In the genomic region with DNA sequence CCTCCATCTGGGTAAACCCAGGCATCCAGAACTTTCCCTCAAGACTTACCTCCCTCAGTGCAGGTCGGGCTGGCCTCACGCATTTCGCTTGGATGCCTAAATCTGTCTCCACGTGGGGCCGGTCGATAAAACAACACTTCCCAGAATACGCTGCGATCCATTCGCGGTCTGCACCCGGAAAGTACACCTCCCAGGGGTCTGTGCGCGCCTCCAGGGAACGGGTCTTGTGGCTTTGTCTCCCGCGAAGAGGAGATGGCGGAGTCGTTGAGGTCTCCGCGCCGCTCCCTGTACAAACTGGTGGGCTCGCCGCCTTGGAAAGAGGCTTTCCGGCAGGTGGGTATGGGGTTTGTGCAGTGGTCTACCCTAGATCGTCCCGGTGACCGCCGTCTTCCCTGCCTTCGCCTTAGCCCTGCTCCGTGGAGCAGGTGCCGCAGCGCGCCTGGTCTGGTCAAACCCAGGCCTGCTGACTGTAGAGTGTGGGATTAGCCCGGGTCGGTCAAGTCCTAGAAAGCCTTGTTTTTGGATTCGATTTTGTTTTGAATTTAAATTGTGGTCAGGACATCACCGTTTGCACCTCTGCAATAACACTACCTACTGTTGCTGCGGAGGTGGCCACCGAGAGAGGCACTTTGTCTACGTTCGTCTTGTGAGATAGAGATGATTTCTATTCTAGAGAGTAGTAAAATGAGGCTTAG, we compare ENCODE assay signal across 8 cellular contexts. TPM values are rescaled to one million over a fixed set of nuclear protein-coding genes. Genes with fewer than 3 reads are reported as not detected.
DNase-seq lines count a peak whose midpoint lies in the region; ATAC-seq and TF ChIP-seq lines count a peak whose summit lies in the region.

A gene with protein sequence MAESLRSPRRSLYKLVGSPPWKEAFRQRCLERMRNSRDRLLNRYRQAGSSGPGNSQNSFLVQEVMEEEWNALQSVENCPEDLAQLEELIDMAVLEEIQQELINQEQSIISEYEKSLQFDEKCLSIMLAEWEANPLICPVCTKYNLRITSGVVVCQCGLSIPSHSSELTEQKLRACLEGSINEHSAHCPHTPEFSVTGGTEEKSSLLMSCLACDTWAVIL (plus strand): TSS at position 224 of the 695 bp plus-strand sequence. CDS start 29 bp downstream, at position 253.

- no peaks in the 10 kb centered on the region for H3K4me1 ChIP-seq in HUES6 (ENCODE audit: control insufficient read depth, insufficient read depth, low read length)
- peaks cover 23 to 52% (median 40%) of the 10 kb centered on the region in 4 donors for H3K4me1 ChIP-seq in esophagus muscularis mucosa

- peak; percentile 81 for DNase-seq in Calu3
- DNase-seq in OCI-M1 (lab: John Stamatoyannopoulos, UW) = peak; percentile 98
- DNase-seq in activated T-cell treated with anti-CD3 and anti-CD28 coated beads, Interleukin-2, amount 50 U/mL, for 24 hours = peak; percentile 95
- DNase-seq in esophagus muscularis mucosa (ENCODE audit: extremely low spot score) = peak; percentile 97
- no peak for DNase-seq in naive B cell
- DNase-seq in stimulated activated naive B cell treated with anti-CD40 and anti-IgM and Interleukin-4, amounts not matched to agents 10 μg/mL and 1 μg/mL and 100 μg/mL, for 72 hours = peak; percentile 83

- TF ChIP-seq CTCF in Calu3 (IDR thresholded peaks at IDR 0.05; ENCODE audit: unreplicated experiment) = no peak
- peak in 1 of 3 experiments; percentile 7 for TF ChIP-seq CTCF in esophagus muscularis mucosa (IDR thresholded peaks at IDR 0.05)

- intact Hi-C loops in Calu3 (cut with micrococcal nuclease; ENCODE audit: unreplicated experiment) = no loop called here
- intact Hi-C loops in esophagus muscularis mucosa (cut with DNase I) = no loop called here

- H3K27ac ChIP-seq in HUES6 (ENCODE audit: low read depth, low read length) (peak within 1 kb of the TSS; percentile 77), esophagus muscularis mucosa (replicated peaks in 1 of 4) (peak within 1 kb of the TSS; percentile 81 to 91 (median 86))

- H3K36me3 Mint-ChIP-seq in Calu3 (ENCODE audit: insufficient read depth, unreplicated experiment) = peaks cover 62% of the 10 kb centered on the region
- H3K36me3 Mint-ChIP-seq in activated T-cell treated with anti-CD3 and anti-CD28 coated beads, Interleukin-2, amount 50 U/mL, for 24 hours (ENCODE audit: low read depth) = peaks cover 95% of the 10 kb centered on the region
- peaks cover 0 to 6% of the 10 kb centered on the region in 2 donors for H3K36me3 Mint-ChIP-seq in naive B cell
- peaks cover 23 to 45% of the 10 kb centered on the region in 2 donors for H3K36me3 Mint-ChIP-seq in stimulated activated naive B cell treated with anti-CD40 and anti-IgM and Interleukin-4, amounts not matched to agents 10 μg/mL and 1 μg/mL and 100 μg/mL, for 72 hours

- WGBS in esophagus muscularis mucosa = 1% methylated on average over 22 of the region's 41 CpGs

- no peaks in the 10 kb centered on the region for H3K27me3 ChIP-seq in HUES6 (ENCODE audit: control insufficient read depth, insufficient read depth, low read length)
- H3K27me3 ChIP-seq in esophagus muscularis mucosa = no peaks in the 10 kb centered on the region

- H3K4me1 Mint-ChIP-seq in Calu3 (ENCODE audit: low read depth, unreplicated experiment) = peaks cover 12% of the 10 kb centered on the region
- H3K4me1 Mint-ChIP-seq in activated T-cell treated with anti-CD3 and anti-CD28 coated beads, Interleukin-2, amount 50 U/mL, for 24 hours (ENCODE audit: low read depth) = peaks cover 49% of the 10 kb centered on the region
- H3K4me1 Mint-ChIP-seq in naive B cell = peaks cover 24 to 56% (median 27%) of the 10 kb centered on the region in 3 donors
- peaks cover 13 to 32% of the 10 kb centered on the region in 2 donors for H3K4me1 Mint-ChIP-seq in stimulated activated naive B cell treated with anti-CD40 and anti-IgM and Interleukin-4, amounts not matched to agents 10 μg/mL and 1 μg/mL and 100 μg/mL, for 72 hours

- H3K9me3 Mint-ChIP-seq in Calu3 (ENCODE audit: low read depth, unreplicated experiment) (no peaks in the 10 kb centered on the region), naive B cell (no peaks in the 10 kb centered on the region)
- no peaks in the 10 kb centered on the region for H3K9me3 Mint-ChIP-seq in activated T-cell treated with anti-CD3 and anti-CD28 coated beads, Interleukin-2, amount 50 U/mL, for 24 hours
- H3K9me3 Mint-ChIP-seq in stimulated activated naive B cell treated with anti-CD40 and anti-IgM and Interleukin-4, amounts not matched to agents 10 μg/mL and 1 μg/mL and 100 μg/mL, for 72 hours = no peaks in the 10 kb centered on the region

- peak within 1 kb of the TSS; percentile 95 for H3K9ac ChIP-seq in HUES6 (ENCODE audit: low read length)

- H3K4me3 Mint-ChIP-seq in Calu3 (ENCODE audit: low read depth, unreplicated experiment) (peak within 1 kb of the TSS; percentile 84), naive B cell (peak within 1 kb of the TSS; percentile 88 to 100 (median 100))
- peak within 1 kb of the TSS; percentile 100 for H3K4me3 Mint-ChIP-seq in activated T-cell treated with anti-CD3 and anti-CD28 coated beads, Interleukin-2, amount 50 U/mL, for 24 hours
- H3K4me3 Mint-ChIP-seq in stimulated activated naive B cell treated with anti-CD40 and anti-IgM and Interleukin-4, amounts not matched to agents 10 μg/mL and 1 μg/mL and 100 μg/mL, for 72 hours = peak within 1 kb of the TSS; percentile 93 to 98

- peaks cover 60% of the 10 kb centered on the region for H3K36me3 ChIP-seq in HUES6 (ENCODE audit: control insufficient read depth, insufficient read depth, low read length)
- peaks cover 23 to 63% (median 53%) of the 10 kb centered on the region in 4 donors for H3K36me3 ChIP-seq in esophagus muscularis mucosa

- H3K27ac Mint-ChIP-seq in Calu3 (ENCODE audit: unreplicated experiment) = peak within 1 kb of the TSS; percentile 83
- H3K27ac Mint-ChIP-seq in activated T-cell treated with anti-CD3 and anti-CD28 coated beads, Interleukin-2, amount 50 U/mL, for 24 hours = peak within 1 kb of the TSS; percentile 100
- peak within 1 kb of the TSS; percentile 97 to 100 (median 100) for H3K27ac Mint-ChIP-seq in naive B cell
- peak within 1 kb of the TSS; percentile 98 for H3K27ac Mint-ChIP-seq in stimulated activated naive B cell treated with anti-CD40 and anti-IgM and Interleukin-4, amounts not matched to agents 10 μg/mL and 1 μg/mL and 100 μg/mL, for 72 hours

- TF ChIP-seq POLR2A in esophagus muscularis mucosa (IDR thresholded peaks at IDR 0.05; ENCODE audit: low read depth) = peak; percentile 18

- H3K9me3 ChIP-seq in HUES6 (ENCODE audit: control insufficient read depth, insufficient read depth, low read depth, low read length) (no peaks in the 10 kb centered on the region), esophagus muscularis mucosa (no peaks in the 10 kb centered on the region)

- no TSS peak for BruUV-seq in Calu3 (replicated peaks; lab: Mats Ljungman, UMichigan)

- TF ChIP-seq EP300 in esophagus muscularis mucosa (IDR thresholded peaks at IDR 0.05) = no peak

- ATAC-seq in GM21390 (IDR thresholded peaks at IDR 0.05; ENCODE audit: unreplicated experiment) (peak; percentile 56), naive B cell (ENCODE audit: low read depth in 2 of 2) (peak; percentile 57 to 62)
- peak; percentile 67 to 72 for ATAC-seq in stimulated activated naive B cell treated with anti-CD40 and anti-IgM and Interleukin-4, amounts not matched to agents 10 μg/mL and 1 μg/mL and 100 μg/mL, for 72 hours (replicated peaks)

- CTCF ChIA-PET in Calu3 (lab: Charles Lee) = interaction anchor here (0.6 kb wide), 1 partner anchor 1403 kb away, joined by 10 read pairs; no protein-coding TSS in a partner anchor

- H3K27me3 Mint-ChIP-seq in Calu3 (ENCODE audit: unreplicated experiment) (no peaks in the 10 kb centered on the region), naive B cell (no peaks in the 10 kb centered on the region)
- H3K27me3 Mint-ChIP-seq in activated T-cell treated with anti-CD3 and anti-CD28 coated beads, Interleukin-2, amount 50 U/mL, for 24 hours = no peaks in the 10 kb centered on the region
- H3K27me3 Mint-ChIP-seq in stimulated activated naive B cell treated with anti-CD40 and anti-IgM and Interleukin-4, amounts not matched to agents 10 μg/mL and 1 μg/mL and 100 μg/mL, for 72 hours = no peaks in the 10 kb centered on the region

- H3K4me3 ChIP-seq in HUES6 (ENCODE audit: low read depth, low read length) (peak within 1 kb of the TSS; percentile 91), esophagus muscularis mucosa (peak within 1 kb of the TSS; percentile 71 to 79 (median 78))

RNA-seq across cellular contexts. Expression of the gene that starts here (rescaled TPM):
- total RNA-seq in Calu3 (2022) = 36.7 and 42.0 TPM in 2 replicates
- total RNA-seq in esophagus muscularis mucosa = 10 to 100 TPM; 25.7 to 37.0 (median 32.0) TPM
- polyA plus RNA-seq in naive B cell (ENCODE audit: low read depth in 6 of 6) = 10 to 100 TPM; 41.4 to 58.7 (median 50.5) TPM
